In genomic region chr18:63422862-63423304, GRCh38 we compare ENCODE assay signal across 1 cellular context.
TF ChIP-seq lines count a peak whose summit lies in the region.

No MANE protein-coding gene starts in this region.

TF ChIP-seq in GM12878, 131 proteins besides CTCF, POLR2A, EP300 and RAD21:
- TF ChIP-seq HCFC1 (IDR thresholded peaks at IDR 0.05; ENCODE audit: low read length), result no peak
- peak; percentile 14 for TF ChIP-seq RELA (IDR thresholded peaks at IDR 0.05; ENCODE audit: borderline replicate concordance, partially characterized antibody)
- 0 out of 2 replicates have a peak, but pooled peaks have one; percentile 32 for TF ChIP-seq CHD1 (IDR thresholded peaks at IDR 0.05; ENCODE audit: low read depth, low read length)
- no peak for TF ChIP-seq MXI1 (IDR thresholded peaks at IDR 0.05; ENCODE audit: low read depth, low read length)
- 0 out of 2 replicates have a peak, but pooled peaks have one; percentile 37 for TF ChIP-seq LARP7 (IDR thresholded peaks at IDR 0.05)
- TF ChIP-seq BCL11A (IDR thresholded peaks at IDR 0.05; ENCODE audit: low read depth, low read length), result 0 out of 2 replicates have a peak, but pooled peaks have one; percentile 0
- no peak for TF ChIP-seq NR2F1 (conservative IDR thresholded peaks at IDR 0.05)
